ENCODE assay signal across 38 cellular contexts in genomic region chr4:61909031-61909430, GRCh38.
"Had no signal": no experiment of that assay in that cellular context is flagged by ENCODE, and none has a peak within 500 bp of the region (broad histone marks: within the 10 kb centered on the region; RNA-seq: fewer than 3 reads in every experiment).

No MANE protein-coding gene starts in this region.

- H3K9me3 ChIP-seq: ascending aorta had no signal

- H3K4me3 Mint-ChIP-seq: activated B cell treated with CpG ODN at 0.5 μM for 24 hours; activated CD4-positive, alpha-beta memory T cell treated with anti-CD3 and anti-CD28 coated beads for 36 hours; activated CD4-positive, alpha-beta T cell treated with anti-CD3 and anti-CD28 coated beads, Interleukin-2, amount 10 ng/mL, durations not matched to agents 24 days and 14 days; activated CD8-positive, alpha-beta memory T cell treated with anti-CD3 and anti-CD28 coated beads, Interleukin-2, amount 10 ng/mL, durations not matched to agents 7 days and 5 days; activated CD8-positive, alpha-beta T cell treated with anti-CD3 and anti-CD28 coated beads, Interleukin-2, amount 10 ng/mL, durations not matched to agents 7 days and 5 days; activated naive CD4-positive, alpha-beta T cell treated with anti-CD3 and anti-CD28 coated beads, Interleukin-2, amount 10 ng/mL, durations not matched to agents 7 days and 5 days; activated naive CD4-positive, alpha-beta T cell treated with anti-CD3 and anti-CD28 coated beads, Interleukin-2, amount 50 U/mL, for 24 hours; activated naive CD8-positive, alpha-beta T cell; activated naive CD8-positive, alpha-beta T cell treated with anti-CD3 and anti-CD28 coated beads, Interleukin-2, amount 10 ng/mL, durations not matched to agents 7 days and 5 days; activated naive CD8-positive, alpha-beta T cell treated with anti-CD3 and anti-CD28 coated beads, Interleukin-2, amount 50 U/mL, for 24 hours; activated T-cell treated with anti-CD3 and anti-CD28 coated beads, Interleukin-2, amount 50 U/mL, for 24 hours; brain; central memory CD8-positive, alpha-beta T cell; T-helper 1 cell treated with Interleukin-12 subunit alpha and Interleukin-12 subunit beta and Interleukin-4 antibody, amounts not matched to agents 30 μg/mL and 1 μg/mL, for 36 hours; T-helper 2 cell treated with Interferon-gamma antibody and Interleukin-4, amounts not matched to agents 5 μg/mL and 100 μg/mL, for 36 hours had no signal

- ATAC-seq: activated CD8-positive, alpha-beta memory T cell treated with anti-CD3 and anti-CD28 coated beads, Interleukin-2, amount 10 ng/mL, durations not matched to agents 7 days and 5 days; activated CD8-positive, alpha-beta T cell treated with anti-CD3 and anti-CD28 coated beads, Interleukin-2, amount 10 ng/mL, durations not matched to agents 7 days and 5 days; activated naive CD8-positive, alpha-beta T cell treated with anti-CD3 and anti-CD28 coated beads, Interleukin-2, amount 50 U/mL, for 24 hours had no signal

- FAIRE-seq: bronchial epithelial cell, TTC549 had no signal

- H3K4me1 ChIP-seq: ascending aorta had no signal

- H3K36me3 ChIP-seq: ascending aorta, cardiac muscle cell had no signal

- H3K27me3 Mint-ChIP-seq: activated B cell treated with CpG ODN at 0.5 μM for 24 hours; activated CD4-positive, alpha-beta memory T cell treated with anti-CD3 and anti-CD28 coated beads for 36 hours; activated CD4-positive, alpha-beta T cell treated with anti-CD3 and anti-CD28 coated beads, Interleukin-2, amount 10 ng/mL, durations not matched to agents 24 days and 14 days; activated CD8-positive, alpha-beta memory T cell treated with anti-CD3 and anti-CD28 coated beads, Interleukin-2, amount 10 ng/mL, durations not matched to agents 7 days and 5 days; activated naive CD4-positive, alpha-beta T cell treated with anti-CD3 and anti-CD28 coated beads, Interleukin-2, amount 10 ng/mL, durations not matched to agents 7 days and 5 days; activated naive CD4-positive, alpha-beta T cell treated with anti-CD3 and anti-CD28 coated beads, Interleukin-2, amount 50 U/mL, for 24 hours; activated naive CD8-positive, alpha-beta T cell; activated naive CD8-positive, alpha-beta T cell treated with anti-CD3 and anti-CD28 coated beads, Interleukin-2, amount 10 ng/mL, durations not matched to agents 7 days and 5 days; activated naive CD8-positive, alpha-beta T cell treated with anti-CD3 and anti-CD28 coated beads, Interleukin-2, amount 50 U/mL, for 24 hours; activated T-cell treated with anti-CD3 and anti-CD28 coated beads, Interleukin-2, amount 50 U/mL, for 24 hours; central memory CD8-positive, alpha-beta T cell had no signal

- H3K4me1 Mint-ChIP-seq: activated B cell treated with CpG ODN at 0.5 μM for 24 hours; activated CD4-positive, alpha-beta T cell treated with anti-CD3 and anti-CD28 coated beads, Interleukin-2, amount 10 ng/mL, durations not matched to agents 24 days and 14 days; activated CD8-positive, alpha-beta memory T cell treated with anti-CD3 and anti-CD28 coated beads, Interleukin-2, amount 10 ng/mL, durations not matched to agents 7 days and 5 days; activated naive CD4-positive, alpha-beta T cell treated with anti-CD3 and anti-CD28 coated beads, Interleukin-2, amount 10 ng/mL, durations not matched to agents 7 days and 5 days; activated naive CD4-positive, alpha-beta T cell treated with anti-CD3 and anti-CD28 coated beads, Interleukin-2, amount 50 U/mL, for 24 hours; activated naive CD8-positive, alpha-beta T cell treated with anti-CD3 and anti-CD28 coated beads, Interleukin-2, amount 10 ng/mL, durations not matched to agents 7 days and 5 days; activated naive CD8-positive, alpha-beta T cell treated with anti-CD3 and anti-CD28 coated beads, Interleukin-2, amount 50 U/mL, for 24 hours; central memory CD8-positive, alpha-beta T cell had no signal

- H3K27ac Mint-ChIP-seq: activated B cell treated with CpG ODN at 0.5 μM for 24 hours; activated CD4-positive, alpha-beta memory T cell treated with anti-CD3 and anti-CD28 coated beads for 36 hours; activated CD4-positive, alpha-beta T cell treated with anti-CD3 and anti-CD28 coated beads, Interleukin-2, amount 10 ng/mL, durations not matched to agents 24 days and 14 days; activated CD8-positive, alpha-beta memory T cell treated with anti-CD3 and anti-CD28 coated beads, Interleukin-2, amount 10 ng/mL, durations not matched to agents 7 days and 5 days; activated CD8-positive, alpha-beta T cell treated with anti-CD3 and anti-CD28 coated beads, Interleukin-2, amount 10 ng/mL, durations not matched to agents 7 days and 5 days; activated naive CD4-positive, alpha-beta T cell treated with anti-CD3 and anti-CD28 coated beads, Interleukin-2, amount 10 ng/mL, durations not matched to agents 7 days and 5 days; activated naive CD4-positive, alpha-beta T cell treated with anti-CD3 and anti-CD28 coated beads, Interleukin-2, amount 50 U/mL, for 24 hours; activated naive CD8-positive, alpha-beta T cell; activated naive CD8-positive, alpha-beta T cell treated with anti-CD3 and anti-CD28 coated beads, Interleukin-2, amount 10 ng/mL, durations not matched to agents 7 days and 5 days; activated naive CD8-positive, alpha-beta T cell treated with anti-CD3 and anti-CD28 coated beads, Interleukin-2, amount 50 U/mL, for 24 hours; activated T-cell treated with anti-CD3 and anti-CD28 coated beads, Interleukin-2, amount 50 U/mL, for 24 hours; activated T-helper 2 cell treated with anti-CD3 and anti-CD28 coated beads, Interferon-gamma antibody, Interleukin-2, Interleukin-4, amounts not matched to agents 10 μg/mL and 5 μg/mL and 100 μg/mL, durations not matched to agents 14 hours and 24 hours and 36 hours; T-helper 1 cell treated with Interleukin-12 subunit alpha and Interleukin-12 subunit beta and Interleukin-4 antibody, amounts not matched to agents 30 μg/mL and 1 μg/mL, for 36 hours; T-helper 2 cell treated with Interferon-gamma antibody and Interleukin-4, amounts not matched to agents 5 μg/mL and 100 μg/mL, for 36 hours had no signal

- H3K4me3 ChIP-seq: ascending aorta, cardiac muscle cell had no signal

- H3K36me3 Mint-ChIP-seq: activated CD4-positive, alpha-beta memory T cell treated with anti-CD3 and anti-CD28 coated beads for 36 hours; activated CD8-positive, alpha-beta memory T cell treated with anti-CD3 and anti-CD28 coated beads, Interleukin-2, amount 10 ng/mL, durations not matched to agents 7 days and 5 days; activated naive CD4-positive, alpha-beta T cell treated with anti-CD3 and anti-CD28 coated beads, Interleukin-2, amount 10 ng/mL, durations not matched to agents 7 days and 5 days; activated naive CD4-positive, alpha-beta T cell treated with anti-CD3 and anti-CD28 coated beads, Interleukin-2, amount 50 U/mL, for 24 hours; activated naive CD8-positive, alpha-beta T cell; activated naive CD8-positive, alpha-beta T cell treated with anti-CD3 and anti-CD28 coated beads, Interleukin-2, amount 10 ng/mL, durations not matched to agents 7 days and 5 days had no signal

- DNase-seq: activated B cell treated with CpG ODN at 0.5 μM for 24 hours; activated CD4-positive, alpha-beta memory T cell treated with anti-CD3 and anti-CD28 coated beads for 36 hours; activated CD4-positive, alpha-beta T cell treated with anti-CD3 and anti-CD28 coated beads for 4 hours; activated CD4-positive, alpha-beta T cell treated with anti-CD3 and anti-CD28 coated beads, Interleukin-2, amount 10 ng/mL, durations not matched to agents 24 days and 14 days; activated CD4-positive, alpha-beta T cell treated with anti-CD3 and anti-CD28 coated beads, Interleukin-2, amount 50 U/mL, for 1 hour; activated CD4-positive, alpha-beta T cell treated with anti-CD3 and anti-CD28 coated beads, Interleukin-2, amount 50 U/mL, for 4 hours; activated CD4-positive, CD25-positive, alpha-beta regulatory T cell treated with anti-CD3 and anti-CD28 coated beads, Interleukin-2, amount 50 U/mL, for 72 hours; activated CD8-positive, alpha-beta memory T cell treated with anti-CD3 and anti-CD28 coated beads for 24 hours; activated CD8-positive, alpha-beta memory T cell treated with anti-CD3 and anti-CD28 coated beads, Interleukin-2, amount 10 ng/mL, durations not matched to agents 7 days and 5 days; activated CD8-positive, alpha-beta memory T cell treated with anti-CD3 and anti-CD28 coated beads, Interleukin-2, amount 50 U/mL, for 48 hours; activated CD8-positive, alpha-beta T cell treated with anti-CD3 and anti-CD28 coated beads, Interleukin-2, amount 10 ng/mL, durations not matched to agents 7 days and 5 days; activated effector memory CD4-positive, alpha-beta T cell treated with Interleukin-2 at 50 U/mL for 16 hours; activated gamma-delta T cell; activated naive CD4-positive, alpha-beta T cell treated with anti-CD3 and anti-CD28 coated beads, Interleukin-2, amount 10 ng/mL, durations not matched to agents 7 days and 5 days; activated naive CD4-positive, alpha-beta T cell treated with Interleukin-2 at 50 U/mL for 16 hours; activated naive CD8-positive, alpha-beta T cell treated with anti-CD3 and anti-CD28 coated beads, Interleukin-2, amount 10 ng/mL, durations not matched to agents 7 days and 5 days; activated naive CD8-positive, alpha-beta T cell treated with anti-CD3 and anti-CD28 coated beads, Interleukin-2, amount 50 U/mL, for 24 hours; activated T-cell treated with anti-CD3 and anti-CD28 coated beads, Interleukin-2, amount 50 U/mL, for 24 hours; activated T-cell treated with anti-CD3 and anti-CD28 coated beads, Interleukin-2, amount 50 U/mL, for 48 hours; amygdala; anterior cingulate cortex; caudate nucleus; cerebellar nuclear complex; T-helper 1 cell; T-helper 2 cell; T-helper 9 cell had no signal

- H3K27ac ChIP-seq: ascending aorta, cardiac muscle cell, VCaP had no signal

- H3K9me3 Mint-ChIP-seq: activated B cell treated with CpG ODN at 0.5 μM for 24 hours; activated CD4-positive, alpha-beta T cell treated with anti-CD3 and anti-CD28 coated beads, Interleukin-2, amount 10 ng/mL, durations not matched to agents 24 days and 14 days; activated naive CD8-positive, alpha-beta T cell treated with anti-CD3 and anti-CD28 coated beads, Interleukin-2, amount 10 ng/mL, durations not matched to agents 7 days and 5 days; activated naive CD8-positive, alpha-beta T cell treated with anti-CD3 and anti-CD28 coated beads, Interleukin-2, amount 50 U/mL, for 24 hours; activated T-helper 2 cell treated with anti-CD3 and anti-CD28 coated beads, Interferon-gamma antibody, Interleukin-2, Interleukin-4, amounts not matched to agents 10 μg/mL and 5 μg/mL and 100 μg/mL, durations not matched to agents 14 hours and 24 hours and 36 hours; brain; T-helper 2 cell treated with Interferon-gamma antibody and Interleukin-4, amounts not matched to agents 5 μg/mL and 100 μg/mL, for 36 hours had no signal

- H3K27me3 ChIP-seq: ascending aorta had no signal
